28 cellular contexts compared by ENCODE assay signal in genomic region chr14:94450722-94451090, GRCh38. TPM values are rescaled to one million over a fixed set of nuclear protein-coding genes. Genes with fewer than 3 reads are reported as not detected.
DNase-seq lines count a peak whose midpoint lies in the region; ATAC-seq and TF ChIP-seq lines count a peak whose summit lies in the region.
"Had no signal": no experiment of that assay in that cellular context is flagged by ENCODE, and none has a peak within 500 bp of the region (broad histone marks: within the 10 kb centered on the region; RNA-seq: fewer than 3 reads in every experiment).

No MANE protein-coding gene starts in this region.

- H3K9me3 ChIP-seq in HUES48 (ENCODE audit: control insufficient read depth, insufficient read depth, low read length) (no peaks in the 10 kb centered on the region), vagina (no peaks in the 10 kb centered on the region)
- H3K9me3 ChIP-seq in CD4-positive, alpha-beta T cell (ENCODE audit: control insufficient read depth, low read length) = no peaks in the 10 kb centered on the region
- H3K9me3 ChIP-seq: A549, Caco-2, HAP-1 had no signal

- intact Hi-C loops in vagina (cut with DNase I) = no loop called here
- intact Hi-C loops in CD4-positive, alpha-beta T cell (cut with DNase I, micrococcal nuclease) = loop anchor here in 1 of 2 experiments (1.0 kb wide), 1 partner anchor 26 kb away; no protein-coding TSS in a partner anchor

- POLR2A ChIA-PET in CD4-positive, alpha-beta T cell (lab: Charles Lee) = no interaction called here

- H3K4me3 Mint-ChIP-seq in CD4-positive, alpha-beta T cell = no peak overlapping the region
- H3K4me3 Mint-ChIP-seq: CD8-positive, alpha-beta T cell; HFFc6 had no signal

- H3K36me3 Mint-ChIP-seq in CD4-positive, alpha-beta T cell (ENCODE audit: low read depth) = no peaks in the 10 kb centered on the region
- H3K36me3 Mint-ChIP-seq: CD8-positive, alpha-beta T cell; IgD-negative memory B cell had no signal

- H3K27ac ChIP-seq in HUES48 (ENCODE audit: low read depth, low read length) (peak overlapping the region; percentile 74), vagina (no peak overlapping the region)
- no peak overlapping the region for H3K27ac ChIP-seq in CD4-positive, alpha-beta T cell (ENCODE audit: low read depth, low read length)
- H3K27ac ChIP-seq: A549, KMS-11, RWPE1, SK-N-MC had no signal

- peaks cover 43% of the 10 kb centered on the region for H3K27me3 Mint-ChIP-seq in CD4-positive, alpha-beta T cell

- TF ChIP-seq POLR2A in vagina (IDR thresholded peaks at IDR 0.05) = no peak

- H3K4me3 ChIP-seq in HUES48 (ENCODE audit: low read depth, low read length) (peak overlapping the region; percentile 44), vagina (no peak overlapping the region)
- H3K4me3 ChIP-seq: A549, HAP-1, SK-N-MC had no signal

- H3K4me1 Mint-ChIP-seq in CD4-positive, alpha-beta T cell (ENCODE audit: low read depth) = no peaks in the 10 kb centered on the region

- CTCF ChIA-PET in CD4-positive, alpha-beta T cell (lab: Charles Lee) = no interaction called here

- H3K36me3 ChIP-seq in HUES48 (ENCODE audit: control insufficient read depth, insufficient read depth, low read length) (no peaks in the 10 kb centered on the region), vagina (no peaks in the 10 kb centered on the region)
- H3K36me3 ChIP-seq: HAP-1 had no signal

- H3K27me3 ChIP-seq in HUES48 (ENCODE audit: control insufficient read depth, insufficient read depth, low read length) (no peaks in the 10 kb centered on the region), vagina (no peaks in the 10 kb centered on the region)
- H3K27me3 ChIP-seq in CD4-positive, alpha-beta T cell (ENCODE audit: control insufficient read depth, insufficient read depth, low read length) = no peaks in the 10 kb centered on the region

- peak; percentile 11 for ATAC-seq in left lobe of liver
- no peak for ATAC-seq in CD4-positive, alpha-beta T cell (ENCODE audit: poor library complexity)
- ATAC-seq: A549; CD8-positive, alpha-beta T cell; Panc1 had no signal

- DNase-seq in ecto neural progenitor cell (ENCODE audit: low spot score) (peak; percentile 11), left lobe of liver (ENCODE audit: low spot score) (no peak), vagina (ENCODE audit: extremely low spot score in 2 of 2) (peak; percentile 14 to 56), GM03348 (ENCODE audit: low spot score) (no peak), mucosa of gallbladder (ENCODE audit: low spot score) (no peak)
- DNase-seq in CD4-positive, alpha-beta T cell = no peak
- DNase-seq: C1 segment of cervical spinal cord; CD8-positive, alpha-beta T cell; EL; GDM1; HFFc6; NCI-H1048; NCI-H1694; NCI-H2029 treated with DMSO at 0.1 percent for 48 hours; NCI-H2227 treated with DMSO at 0.1 percent for 48 hours; NCI-H510A; NCI-H69; SHP77 had no signal

- peaks cover 31% of the 10 kb centered on the region for H3K4me1 ChIP-seq in HUES48 (ENCODE audit: control insufficient read depth, insufficient read depth, low read length)
- H3K4me1 ChIP-seq in vagina = peaks cover 6% of the 10 kb centered on the region
- H3K4me1 ChIP-seq: A549 had no signal

- no peak overlapping the region for H3K9ac ChIP-seq in HUES48 (ENCODE audit: low read depth, low read length)
- H3K9ac ChIP-seq: KMS-11 had no signal

- no peak for TF ChIP-seq CTCF in vagina (IDR thresholded peaks at IDR 0.05)
- TF ChIP-seq CTCF in CD4-positive, alpha-beta T cell (IDR thresholded peaks at IDR 0.05) = no peak

- no peak overlapping the region for H3K27ac Mint-ChIP-seq in CD4-positive, alpha-beta T cell
- H3K27ac Mint-ChIP-seq: CD8-positive, alpha-beta T cell; HFFc6 had no signal

- peaks cover 7% of the 10 kb centered on the region for H3K9me3 Mint-ChIP-seq in CD4-positive, alpha-beta T cell
- H3K9me3 Mint-ChIP-seq: CD8-positive, alpha-beta T cell had no signal

RNA-seq across cellular contexts. Expression of gene SERPINA11, which starts 1.9 kb away (rescaled TPM):
- total RNA-seq in left lobe of liver (127 TPM), vagina (not detected), mucosa of gallbladder (0.14 TPM)
- total RNA-seq in CD4-positive, alpha-beta T cell = not detected
- total RNA-seq: CD8-positive, alpha-beta T cell; HFFc6; OCI-LY7 had no signal

RNA-seq across cellular contexts. Expression of gene SERPINA9, which starts 25.3 kb away (rescaled TPM):
- total RNA-seq in left lobe of liver (not detected), vagina (2.0 TPM), mucosa of gallbladder (not detected)
- total RNA-seq in CD4-positive, alpha-beta T cell = not detected
- total RNA-seq: Caco-2; CD8-positive, alpha-beta T cell; HFFc6; OCI-LY7 had no signal

RNA-seq across cellular contexts. Expression of gene SERPINA12, which starts 58.6 kb away (rescaled TPM):
- total RNA-seq in left lobe of liver = 0.35 TPM
- total RNA-seq in vagina = 8.6 TPM
- not detected for total RNA-seq in CD4-positive, alpha-beta T cell
- total RNA-seq in mucosa of gallbladder = not detected
- total RNA-seq: Caco-2; CD8-positive, alpha-beta T cell; HFFc6; OCI-LY7 had no signal

Comparison
In these comparisons a context has a peak if more than half of its experiments do, and no peak if none do; other contexts are left out.
1. DNase-seq: peak in ecto neural progenitor cell (single experiment) and vagina (2 of 2); none in left lobe of liver (single experiment), CD4-positive, alpha-beta T cell (0 of 10), GM03348 (single experiment) and mucosa of gallbladder (single experiment).
2. RNA of gene SERPINA11, which starts 1.9 kb away (total RNA-seq): 127 TPM in left lobe of liver (single experiment); 0.14 TPM in mucosa of gallbladder (single experiment), not detected in vagina (single experiment) and not detected in CD4-positive, alpha-beta T cell; every median in the first group is over 100 times any median in the second.